Comparison of ENCODE assay signal across 10 cellular contexts in the genomic region with DNA sequence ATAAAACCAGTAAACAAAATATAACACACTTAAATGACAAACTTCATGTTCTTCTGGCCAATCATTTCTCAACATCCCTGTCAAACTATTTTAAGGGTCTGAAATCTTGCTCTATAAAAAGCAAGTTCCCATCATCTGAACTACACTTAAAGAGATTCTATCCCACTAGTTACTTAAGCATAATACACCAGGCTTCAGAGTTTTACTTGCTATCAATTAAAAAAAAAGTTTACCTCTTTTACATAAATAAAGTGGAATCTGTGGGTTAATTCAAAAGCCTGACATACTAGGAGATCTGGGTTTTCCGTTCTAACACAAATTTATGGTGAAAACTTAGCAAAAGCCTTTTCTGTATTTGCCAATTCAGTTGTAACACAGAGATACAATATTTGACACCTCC. TPM values are rescaled to one million over a fixed set of nuclear protein-coding genes. Genes with fewer than 3 reads are reported as not detected.
DNase-seq lines count a peak whose midpoint lies in the region; ATAC-seq, FAIRE-seq and TF ChIP-seq lines count a peak whose summit lies in the region.
"Had no signal": no experiment of that assay in that cellular context is flagged by ENCODE, and none has a peak within 500 bp of the region (broad histone marks: within the 10 kb centered on the region; RNA-seq: fewer than 3 reads in every experiment).

No MANE protein-coding gene starts in this region.

- H3K27ac ChIP-seq in breast epithelium (no peak overlapping the region), kidney (ENCODE audit: low read depth in 2 of 2, low read length in 2 of 2) (peak overlapping the region in 1 of 2 donors; percentile 94), transverse colon (peak overlapping the region in 3 of 4 donors; percentile 95 to 98 (median 97))

- H3K9me3 ChIP-seq in breast epithelium (no peaks in the 10 kb centered on the region), kidney (ENCODE audit: control insufficient read depth in 1 of 2, low read length in 2 of 2) (no peaks in the 10 kb centered on the region), transverse colon (no peaks in the 10 kb centered on the region)

- no peak for TF ChIP-seq CTCF in MCF 10A (IDR thresholded peaks at IDR 0.05; ENCODE audit: unreplicated experiment)
- no peak for TF ChIP-seq CTCF in breast epithelium (IDR thresholded peaks at IDR 0.05)
- no peak for TF ChIP-seq CTCF in kidney (IDR thresholded peaks at IDR 0.05; ENCODE audit: borderline replicate concordance, extremely low read depth, insufficient read depth)
- no peak for TF ChIP-seq CTCF in transverse colon (IDR thresholded peaks at IDR 0.05)

- peak overlapping the region; percentile 97 for H3K27ac Mint-ChIP-seq in MCF 10A (ENCODE audit: low read depth, unreplicated experiment)
- H3K27ac Mint-ChIP-seq in activated T-helper 17 cell treated with anti-CD3 and anti-CD28 coated beads, Interleukin-2, amount 50 U/mL, for 72 hours: peak overlapping the region; percentile 96

- intact Hi-C loops in MCF 10A (cut with micrococcal nuclease): loop anchor here (5.0 kb wide), 1 partner anchor 50 kb away; no protein-coding TSS in a partner anchor
- intact Hi-C loops in breast epithelium (cut with DNase I; ENCODE audit: low total_unique reads): no loop called here
- intact Hi-C loops in kidney (cut with DNase I): no loop called here
- intact Hi-C loops in transverse colon (cut with DNase I; ENCODE audit: low total_unique reads): no loop called here
- intact Hi-C loops in posterior cingulate gyrus (cut with DNase I): loop anchor here (5.0 kb wide), 3 partner anchors 50 to 110 kb away; a partner anchor contains a TSS

- BruUV-seq in MCF 10A (replicated peaks; lab: Mats Ljungman, UMichigan): no TSS peak

- H3K36me3 ChIP-seq in breast epithelium: no peaks in the 10 kb centered on the region
- no peaks in the 10 kb centered on the region for H3K36me3 ChIP-seq in kidney (ENCODE audit: control insufficient read depth in 1 of 2, insufficient read depth in 2 of 2, low read length in 2 of 2)
- H3K36me3 ChIP-seq in transverse colon: no peaks in the 10 kb centered on the region

- no peak for TF ChIP-seq EP300 in transverse colon (IDR thresholded peaks at IDR 0.05; ENCODE audit: low read depth)

- H3K4me1 Mint-ChIP-seq in MCF 10A (ENCODE audit: insufficient read depth, unreplicated experiment): peaks cover 26% of the 10 kb centered on the region
- peaks cover 29% of the 10 kb centered on the region for H3K4me1 Mint-ChIP-seq in activated T-helper 17 cell treated with anti-CD3 and anti-CD28 coated beads, Interleukin-2, amount 50 U/mL, for 72 hours

- no peak for DNase-seq in MCF 10A (ENCODE audit: unreplicated experiment)
- DNase-seq in breast epithelium (ENCODE audit: low spot score in 2 of 2): no peak
- DNase-seq in kidney: no peak
- no peak for DNase-seq in transverse colon
- no peak for DNase-seq in posterior cingulate gyrus
- DNase-seq in AML-193 (lab: John Stamatoyannopoulos, UW): no peak
- DNase-seq: DMS153, hippocampal formation had no signal

- peak overlapping the region; percentile 7 to 48 for H3K9ac ChIP-seq in kidney (ENCODE audit: low read length in 2 of 2)

- no peaks in the 10 kb centered on the region for H3K27me3 Mint-ChIP-seq in MCF 10A (ENCODE audit: insufficient read depth, unreplicated experiment)
- H3K27me3 Mint-ChIP-seq in activated T-helper 17 cell treated with anti-CD3 and anti-CD28 coated beads, Interleukin-2, amount 50 U/mL, for 72 hours: no peaks in the 10 kb centered on the region

- H3K27me3 ChIP-seq in breast epithelium: no peaks in the 10 kb centered on the region
- H3K27me3 ChIP-seq in transverse colon: no peaks in the 10 kb centered on the region

- TF ChIP-seq POLR2A in breast epithelium (IDR thresholded peaks at IDR 0.05) (no peak), transverse colon (IDR thresholded peaks at IDR 0.05) (no peak)

- peak overlapping the region; percentile 89 for H3K4me3 Mint-ChIP-seq in MCF 10A (ENCODE audit: unreplicated experiment)
- peak overlapping the region; percentile 92 for H3K4me3 Mint-ChIP-seq in activated T-helper 17 cell treated with anti-CD3 and anti-CD28 coated beads, Interleukin-2, amount 50 U/mL, for 72 hours

- H3K9me3 Mint-ChIP-seq in MCF 10A (ENCODE audit: unreplicated experiment): no peaks in the 10 kb centered on the region
- H3K9me3 Mint-ChIP-seq in activated T-helper 17 cell treated with anti-CD3 and anti-CD28 coated beads, Interleukin-2, amount 50 U/mL, for 72 hours: no peaks in the 10 kb centered on the region

- in situ Hi-C loops in transverse colon (cut with MboI; ENCODE audit: low pct_ligation_motif_present in 1 of 4, low pct_unique_long_range_greater_than_20kb in 1 of 4, low sequenced_read_pairs in 3 of 4): no loop called here

- H3K36me3 Mint-ChIP-seq in MCF 10A (ENCODE audit: insufficient read depth, unreplicated experiment): peaks cover 34% of the 10 kb centered on the region
- peaks cover 68% of the 10 kb centered on the region for H3K36me3 Mint-ChIP-seq in activated T-helper 17 cell treated with anti-CD3 and anti-CD28 coated beads, Interleukin-2, amount 50 U/mL, for 72 hours (ENCODE audit: low read depth)

- FAIRE-seq in kidney (lab: Jason Lieb, UNC): no peak

- CTCF ChIA-PET in MCF 10A (lab: Yijun Ruan, JAX): interaction anchor here (1.2 kb wide), 1 partner anchor 116 kb away, joined by 3 read pairs; no protein-coding TSS in a partner anchor

- H3K4me1 ChIP-seq in breast epithelium: no peaks in the 10 kb centered on the region
- H3K4me1 ChIP-seq in kidney (ENCODE audit: control insufficient read depth in 1 of 2, insufficient read depth in 1 of 2, low read depth in 1 of 2, low read length in 2 of 2): peaks cover 17 to 19% of the 10 kb centered on the region in 2 donors
- peaks cover 0 to 34% (median 25%) of the 10 kb centered on the region in 4 donors for H3K4me1 ChIP-seq in transverse colon

- WGBS in transverse colon (ENCODE audit: low coverage in 1 of 2), 2 donors: 71% methylated on average over 1 of the region's 1 CpG; no CpG with 5 or more reads in 1 of the 2 donors

- POLR2A ChIA-PET in MCF 10A (lab: Yijun Ruan, JAX): interaction anchor here (1.2 to 5.6 kb wide), 10 partner anchors 9 to 167 kb away, joined by 3 to 141 read pairs (median 10); a partner anchor contains a TSS

- H3K4me3 ChIP-seq in breast epithelium (peak overlapping the region in 1 of 3 donors; percentile 94), kidney (ENCODE audit: low read length in 2 of 2) (peak overlapping the region; percentile 85 to 98), transverse colon (peak overlapping the region in 1 of 4 donors; percentile 96)

- no peak for ATAC-seq in activated T-helper 17 cell treated with anti-CD3 and anti-CD28 coated beads, Interleukin-2, amount 50 U/mL, for 72 hours (replicated peaks)
- no peak for ATAC-seq in GM18502 (IDR thresholded peaks at IDR 0.05; ENCODE audit: poor library complexity, unreplicated experiment)

RNA-seq across cellular contexts. Expression of a gene that starts 1.9 kb away (rescaled TPM):
- total RNA-seq in MCF 10A (2022) (76.5 and 81.9 TPM in 2 replicates), breast epithelium (100 to 1,000 TPM in 1 of 3 donors, 10 to 100 TPM in 2; 80.3 to 106 (median 98.7) TPM), kidney (71.5 TPM), transverse colon (10 to 100 TPM; 43.0 to 53.9 (median 51.3) TPM)
- total RNA-seq in activated T-helper 17 cell treated with anti-CD3 and anti-CD28 coated beads, Interleukin-2, amount 50 U/mL, for 72 hours: 100 to 1,000 TPM in 1 of 2 donors, 10 to 100 TPM in 1; 86.7 to 138 TPM
- polyA plus RNA-seq in kidney (ENCODE audit: insufficient read depth, low read depth, low replicate concordance): 6.8 TPM

Comparison
In these comparisons a context has a peak if more than half of its experiments do, and no peak if none do; other contexts are left out.
1. intact Hi-C loops: an anchor here in MCF 10A (5.0 kb wide) and posterior cingulate gyrus (5.0 kb wide); none called in breast epithelium, kidney and transverse colon.
2. H3K27ac ChIP-seq: peak in transverse colon (3 of 4); none in breast epithelium (0 of 2).